ENCODE assay signal across 8 cellular contexts in the genomic region with DNA sequence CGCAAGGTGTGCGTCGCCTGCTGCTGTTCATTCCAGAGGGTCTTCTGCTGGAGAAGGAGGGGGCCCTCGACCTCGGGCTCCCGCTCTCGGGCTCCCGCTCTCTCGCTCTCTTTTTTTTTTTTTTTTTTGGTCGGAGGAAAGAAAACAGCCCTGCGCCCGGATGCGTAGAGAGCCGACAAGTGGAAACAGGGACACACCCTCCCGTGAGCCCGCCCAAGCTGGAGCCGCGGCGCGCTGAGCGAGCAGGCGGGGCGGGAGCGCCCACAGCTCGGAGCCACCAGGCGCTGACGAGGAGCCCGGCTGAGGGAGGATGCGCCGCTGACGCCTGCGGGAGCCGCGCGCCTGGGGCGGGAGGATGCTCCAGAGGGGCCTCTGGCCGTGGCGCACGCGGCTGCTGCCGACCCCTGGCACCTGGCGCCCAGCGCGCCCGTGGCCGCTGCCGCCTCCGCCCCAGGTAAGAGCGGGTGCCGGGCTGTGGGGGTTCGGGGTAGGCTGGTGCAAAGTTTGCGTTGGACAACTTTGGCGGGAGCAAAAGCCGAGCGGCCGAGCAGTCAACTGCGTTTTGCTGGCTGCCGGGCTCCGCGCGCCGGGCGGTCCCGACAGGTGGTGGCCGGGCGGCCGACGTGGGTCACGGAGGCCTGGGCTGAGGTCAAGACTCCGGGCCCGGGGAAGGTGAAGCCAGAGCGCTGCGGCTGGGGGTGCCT. TPM values are rescaled to one million over a fixed set of nuclear protein-coding genes. Genes with fewer than 3 reads are reported as not detected.
DNase-seq lines count a peak whose midpoint lies in the region; TF ChIP-seq lines count a peak whose summit lies in the region.

A gene with protein sequence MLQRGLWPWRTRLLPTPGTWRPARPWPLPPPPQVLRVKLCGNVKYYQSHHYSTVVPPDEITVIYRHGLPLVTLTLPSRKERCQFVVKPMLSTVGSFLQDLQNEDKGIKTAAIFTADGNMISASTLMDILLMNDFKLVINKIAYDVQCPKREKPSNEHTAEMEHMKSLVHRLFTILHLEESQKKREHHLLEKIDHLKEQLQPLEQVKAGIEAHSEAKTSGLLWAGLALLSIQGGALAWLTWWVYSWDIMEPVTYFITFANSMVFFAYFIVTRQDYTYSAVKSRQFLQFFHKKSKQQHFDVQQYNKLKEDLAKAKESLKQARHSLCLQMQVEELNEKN (plus strand): TSS at position 264 of the 704 bp plus-strand sequence. CDS start 92 bp downstream, at position 356.

- H3K4ac ChIP-seq in H9 (ENCODE audit: low read depth, low read length): no peak within 1 kb of the TSS

- no peak for TF ChIP-seq CTCF in H9 (conservative IDR thresholded peaks at IDR 0.05)
- no peak for TF ChIP-seq CTCF in Loucy (conservative IDR thresholded peaks at IDR 0.05; ENCODE audit: low read length)
- no peak for TF ChIP-seq CTCF in osteoblast (IDR thresholded peaks at IDR 0.05; ENCODE audit: extremely low read depth, low read depth, low read length)
- TF ChIP-seq CTCF in testis (IDR thresholded peaks at IDR 0.05): no peak

- peaks cover 2 to 11% (median 8%) of the 10 kb centered on the region in 3 experiments; a peak in 6 of 7 replicates for H3K36me3 Mint-ChIP-seq in H9 (ENCODE audit: insufficient read depth in 1 of 3, low read depth in 3 of 3)
- peaks cover 54% of the 10 kb centered on the region for H3K36me3 Mint-ChIP-seq in activated naive CD4-positive, alpha-beta T cell treated with anti-CD3 and anti-CD28 coated beads, Interleukin-2, amount 10 ng/mL, durations not matched to agents 7 days and 5 days

- H3K27me3 Mint-ChIP-seq in H9 (ENCODE audit: low read depth): peaks cover 5% of the 10 kb centered on the region
- peaks cover 4% of the 10 kb centered on the region for H3K27me3 Mint-ChIP-seq in activated naive CD4-positive, alpha-beta T cell treated with anti-CD3 and anti-CD28 coated beads, Interleukin-2, amount 10 ng/mL, durations not matched to agents 7 days and 5 days

- intact Hi-C loops in testis (cut with DNase I; ENCODE audit: low total_unique reads): loop anchor here (10.0 kb wide), 1 partner anchor 125 kb away; a partner anchor contains a TSS

- no peak within 1 kb of the TSS for H3T11ph ChIP-seq in H9 (ENCODE audit: low read length)

- H4K8ac ChIP-seq in H9 (replicated peaks; ENCODE audit: insufficient read length, low read depth, low read length): no peak within 1 kb of the TSS

- H3K4me1 Mint-ChIP-seq in H9: peaks cover 14 to 21% of the 10 kb centered on the region in 2 experiments
- H3K4me1 Mint-ChIP-seq in activated naive CD4-positive, alpha-beta T cell treated with anti-CD3 and anti-CD28 coated beads, Interleukin-2, amount 10 ng/mL, durations not matched to agents 7 days and 5 days: peaks cover 54% of the 10 kb centered on the region

- H3K56ac ChIP-seq in H9 (ENCODE audit: insufficient read length, low read depth, low read length): no peak within 1 kb of the TSS

- no peak within 1 kb of the TSS for H2BK12ac ChIP-seq in H9 (ENCODE audit: insufficient read length, low read depth, low read length)

- no peak within 1 kb of the TSS for H2AK5ac ChIP-seq in H9 (ENCODE audit: insufficient read length, low read length)

- no peak for TF ChIP-seq POLR2A in testis (IDR thresholded peaks at IDR 0.05)

- H3K4me3 ChIP-seq in Loucy (ENCODE audit: low read length, poor library complexity, severe bottlenecking) (peak within 1 kb of the TSS; percentile 83), osteoblast (ENCODE audit: insufficient read depth, low read length) (peak within 1 kb of the TSS; percentile 88), testis (peak within 1 kb of the TSS; percentile 67 to 68)

- H4K5ac ChIP-seq in H9 (ENCODE audit: insufficient read length, low read depth, low read length): peak within 1 kb of the TSS; percentile 31

- H3K27ac Mint-ChIP-seq in H9: peak within 1 kb of the TSS in 2 of 3 experiments; percentile 63 to 89; a peak in 3 of 7 replicates
- peak within 1 kb of the TSS; percentile 99 for H3K27ac Mint-ChIP-seq in activated naive CD4-positive, alpha-beta T cell treated with anti-CD3 and anti-CD28 coated beads, Interleukin-2, amount 10 ng/mL, durations not matched to agents 7 days and 5 days

- no peak within 1 kb of the TSS for H2BK20ac ChIP-seq in H9 (ENCODE audit: low read depth, low read length, poor library complexity, severe bottlenecking)

- peaks cover 2 to 6% of the 10 kb centered on the region in 2 experiments; a peak in 2 of 5 replicates for H3K9me3 Mint-ChIP-seq in H9
- peaks cover 1% of the 10 kb centered on the region for H3K9me3 Mint-ChIP-seq in activated naive CD4-positive, alpha-beta T cell treated with anti-CD3 and anti-CD28 coated beads, Interleukin-2, amount 10 ng/mL, durations not matched to agents 7 days and 5 days

- H4K20me1 ChIP-seq in H9 (ENCODE audit: control insufficient read depth, insufficient read depth, insufficient read length): no peaks in the 10 kb centered on the region
- no peaks in the 10 kb centered on the region for H4K20me1 ChIP-seq in Loucy (ENCODE audit: insufficient read depth, low read length, poor library complexity, severe bottlenecking)
- H4K20me1 ChIP-seq in osteoblast (ENCODE audit: insufficient read depth, low read length): no peaks in the 10 kb centered on the region

- no peak within 1 kb of the TSS for H2BK15ac ChIP-seq in H9 (ENCODE audit: low read depth, low read length)

- peaks cover 15% of the 10 kb centered on the region for H3K23me2 ChIP-seq in H9 (ENCODE audit: insufficient read length, low read depth, low read length, poor library complexity, severe bottlenecking)

- no CpG with 5 or more reads among the region's 73 CpGs for whole genome bisulfite sequencing in H9 (ENCODE audit: extremely low coverage, insufficient read length, low lambda C conversion rate)
- WGBS in testis, 2 donors: 0 to 1% methylated on average over 2 to 73 of the region's 73 CpGs

- H3K36me3 ChIP-seq in Loucy (ENCODE audit: insufficient read depth, low read length) (no peaks in the 10 kb centered on the region), osteoblast (ENCODE audit: insufficient read depth, low read length) (no peaks in the 10 kb centered on the region), testis (ENCODE audit: low read depth, missing control alignments) (no peaks in the 10 kb centered on the region)

- H3K4me2 ChIP-seq in H9 (ENCODE audit: insufficient read depth, insufficient read length, low read length): peak within 1 kb of the TSS; percentile 98
- peak within 1 kb of the TSS; percentile 82 for H3K4me2 ChIP-seq in Loucy (ENCODE audit: low read depth, low read length, poor library complexity, severe bottlenecking)
- H3K4me2 ChIP-seq in osteoblast (ENCODE audit: insufficient read depth, low read length): peak within 1 kb of the TSS; percentile 88

- H3K23ac ChIP-seq in H9 (ENCODE audit: insufficient read length, low read depth, low read length): no peak within 1 kb of the TSS

- H3K79me2 ChIP-seq in H9 (ENCODE audit: insufficient read depth, low read length): no peaks in the 10 kb centered on the region
- peaks cover 4% of the 10 kb centered on the region; the same call in 1 of the 2 replicates for H3K79me2 ChIP-seq in Loucy (ENCODE audit: insufficient read depth, low read length)
- peaks cover 17% of the 10 kb centered on the region for H3K79me2 ChIP-seq in osteoblast (ENCODE audit: insufficient read depth, low read length)

- H3K27me3 ChIP-seq in H9 (ENCODE audit: insufficient read depth, low read length) (no peaks in the 10 kb centered on the region), Loucy (ENCODE audit: insufficient read depth, low read length, poor library complexity, severe bottlenecking) (no peaks in the 10 kb centered on the region), osteoblast (ENCODE audit: insufficient read depth, low read length) (no peaks in the 10 kb centered on the region), testis (no peaks in the 10 kb centered on the region)

- H3K9me3 ChIP-seq in H9 (ENCODE audit: control insufficient read depth, low read depth, low read length) (no peaks in the 10 kb centered on the region), Loucy (ENCODE audit: insufficient read depth, low read depth, low read length) (no peaks in the 10 kb centered on the region), osteoblast (ENCODE audit: low read depth, low read length) (no peaks in the 10 kb centered on the region), testis (no peaks in the 10 kb centered on the region)

- CTCF ChIA-PET in activated naive CD4-positive, alpha-beta T cell treated with anti-CD3 and anti-CD28 coated beads, Interleukin-2, amount 10 ng/mL, durations not matched to agents 7 days and 5 days (lab: Charles Lee): interaction anchor here (0.7 to 1.4 kb wide), 5 partner anchors 14 to 136 kb away, joined by 3 to 5 read pairs (median 3); no protein-coding TSS in a partner anchor

- no peak within 1 kb of the TSS for H2BK5ac ChIP-seq in H9 (ENCODE audit: insufficient read length, low read length)

- H2BK120ac ChIP-seq in H9 (ENCODE audit: low read depth, low read length, poor library complexity, severe bottlenecking): no peak within 1 kb of the TSS

- DNase-seq in GM03348 (ENCODE audit: low spot score) (peak; percentile 96), H9 (peak; percentile 87), SK-N-DZ (ENCODE audit: low spot score) (peak; percentile 88), glomerular visceral epithelial cell (ENCODE audit: extremely low spot score) (peak; percentile 94), osteoblast (ENCODE audit: insufficient read length, low spot score, missing footprints) (peak; percentile 99), testis (peak; percentile 85)
- DNase-seq in activated naive CD4-positive, alpha-beta T cell treated with anti-CD3 and anti-CD28 coated beads, Interleukin-2, amount 10 ng/mL, durations not matched to agents 7 days and 5 days: peak; percentile 96

- H4K91ac ChIP-seq in H9 (ENCODE audit: insufficient read length, low read depth, low read length): no peak within 1 kb of the TSS

- H2AFZ ChIP-seq in H9 (ENCODE audit: low read length): no peak within 1 kb of the TSS
- H2AFZ ChIP-seq in Loucy (ENCODE audit: low read length): peak within 1 kb of the TSS; percentile 81
- peak within 1 kb of the TSS; percentile 89 for H2AFZ ChIP-seq in osteoblast (ENCODE audit: low read length)

- H3K9me2 ChIP-seq in Loucy (replicated peaks; ENCODE audit: low read depth, low read length): no peaks in the 10 kb centered on the region

- no peaks in the 10 kb centered on the region for H3F3A ChIP-seq in Loucy (ENCODE audit: low read depth)

- H3K9ac ChIP-seq in H9 (ENCODE audit: extremely low read depth, insufficient read length, low read length) (peak within 1 kb of the TSS; percentile 53), Loucy (ENCODE audit: low read depth, low read length, poor library complexity, severe bottlenecking) (peak within 1 kb of the TSS; percentile 80)

- H3K27ac ChIP-seq in H9 (ENCODE audit: insufficient read length, low read depth, low read length) (no peak within 1 kb of the TSS), osteoblast (ENCODE audit: low read depth, low read length) (peak within 1 kb of the TSS; percentile 70), testis (peak within 1 kb of the TSS; percentile 59 to 85)

- no peaks in the 10 kb centered on the region for H3K79me1 ChIP-seq in H9 (ENCODE audit: insufficient read depth, low read depth, low read length, poor library complexity, severe bottlenecking)

- peak within 1 kb of the TSS; percentile 91 for H3K18ac ChIP-seq in H9 (ENCODE audit: insufficient read length, low read depth, low read length)

- peak within 1 kb of the TSS; percentile 79 to 90 for H3K4me3 Mint-ChIP-seq in H9
- H3K4me3 Mint-ChIP-seq in activated naive CD4-positive, alpha-beta T cell treated with anti-CD3 and anti-CD28 coated beads, Interleukin-2, amount 10 ng/mL, durations not matched to agents 7 days and 5 days: peak within 1 kb of the TSS; percentile 96

- H3K4me1 ChIP-seq in H9 (ENCODE audit: insufficient read depth, low read length): no peaks in the 10 kb centered on the region
- H3K4me1 ChIP-seq in Loucy (ENCODE audit: insufficient read depth, low read length, poor library complexity, severe bottlenecking): peaks cover 22% of the 10 kb centered on the region
- H3K4me1 ChIP-seq in osteoblast (ENCODE audit: insufficient read depth, low read length): peaks cover 10% of the 10 kb centered on the region
- no peaks in the 10 kb centered on the region for H3K4me1 ChIP-seq in testis

- peak within 1 kb of the TSS; percentile 90 for H3K14ac ChIP-seq in H9 (ENCODE audit: insufficient read depth, low read length)

RNA-seq across cellular contexts. Expression of the gene that starts here (rescaled TPM):
- total RNA-seq in H9 (2021): 14.8 and 16.2 TPM in 2 replicates
- 14.1 and 35.6 TPM in 2 replicates for polyA plus RNA-seq in SK-N-DZ (2014; cell fraction: cytosol; rRNA removed)
- polyA plus RNA-seq in SK-N-DZ (2014; cell fraction: nucleus; rRNA removed): 23.6 and 39.3 TPM in 2 replicates
- total RNA-seq in osteoblast: 22.8 and 36.5 TPM in 2 replicates
- total RNA-seq in testis: 10 to 100 TPM; 20.1 to 23.4 TPM
- polyA plus RNA-seq in testis (ENCODE audit: insufficient read depth, low read depth, low replicate concordance): 7.7 TPM
